In the genomic region with DNA sequence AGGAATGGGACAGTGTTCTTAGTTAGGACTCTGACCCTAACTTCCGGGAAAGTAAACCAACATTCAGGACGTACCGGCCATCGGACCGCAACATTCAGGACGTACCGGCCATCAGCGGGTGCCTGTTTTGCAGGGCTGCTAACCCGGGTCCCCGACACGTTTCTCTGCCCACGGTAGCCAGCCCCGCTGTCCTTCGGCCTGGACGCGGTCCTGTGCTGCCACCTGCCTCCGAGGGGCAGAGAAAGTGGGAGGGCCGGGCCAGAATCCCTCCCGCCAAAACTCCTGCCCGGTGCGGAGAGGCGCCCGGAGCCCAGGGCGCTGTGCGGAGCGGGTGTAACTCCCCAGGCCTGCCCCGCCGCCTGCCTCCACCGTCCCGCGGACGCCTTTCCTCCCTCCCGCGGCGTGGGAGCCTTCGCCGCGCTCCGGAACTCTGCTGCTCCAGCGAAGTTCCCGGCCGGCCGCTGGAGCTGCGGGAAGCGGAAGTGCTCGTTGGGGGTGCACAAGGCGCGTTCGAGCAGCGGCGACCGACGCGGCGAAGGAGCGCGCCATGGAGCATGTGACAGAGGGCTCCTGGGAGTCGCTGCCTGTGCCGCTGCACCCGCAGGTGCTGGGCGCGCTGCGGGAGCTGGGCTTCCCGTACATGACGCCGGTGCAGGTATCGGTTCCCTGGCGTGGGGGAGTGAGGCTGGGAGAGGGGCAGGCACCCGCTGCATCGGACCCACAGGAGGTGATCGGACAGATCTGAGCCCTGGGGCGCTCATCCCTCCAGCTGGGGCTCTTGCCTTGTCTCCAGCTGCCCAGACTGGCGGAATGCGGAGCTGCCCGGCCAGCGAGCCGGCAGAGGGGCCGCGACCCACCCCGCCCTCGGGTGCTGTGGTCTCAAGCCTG, we compare ENCODE assay signal across 8 cellular contexts. TPM values are rescaled to one million over a fixed set of nuclear protein-coding genes. Genes with fewer than 3 reads are reported as not detected.
DNase-seq lines count a peak whose midpoint lies in the region; ATAC-seq lines count a peak whose summit lies in the region.

A gene with protein sequence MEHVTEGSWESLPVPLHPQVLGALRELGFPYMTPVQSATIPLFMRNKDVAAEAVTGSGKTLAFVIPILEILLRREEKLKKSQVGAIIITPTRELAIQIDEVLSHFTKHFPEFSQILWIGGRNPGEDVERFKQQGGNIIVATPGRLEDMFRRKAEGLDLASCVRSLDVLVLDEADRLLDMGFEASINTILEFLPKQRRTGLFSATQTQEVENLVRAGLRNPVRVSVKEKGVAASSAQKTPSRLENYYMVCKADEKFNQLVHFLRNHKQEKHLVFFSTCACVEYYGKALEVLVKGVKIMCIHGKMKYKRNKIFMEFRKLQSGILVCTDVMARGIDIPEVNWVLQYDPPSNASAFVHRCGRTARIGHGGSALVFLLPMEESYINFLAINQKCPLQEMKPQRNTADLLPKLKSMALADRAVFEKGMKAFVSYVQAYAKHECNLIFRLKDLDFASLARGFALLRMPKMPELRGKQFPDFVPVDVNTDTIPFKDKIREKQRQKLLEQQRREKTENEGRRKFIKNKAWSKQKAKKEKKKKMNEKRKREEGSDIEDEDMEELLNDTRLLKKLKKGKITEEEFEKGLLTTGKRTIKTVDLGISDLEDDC (plus strand): TSS at position 498 of the 888 bp plus-strand sequence. CDS start 50 bp downstream, at position 548.

- CTCF ChIA-PET in activated CD4-positive, alpha-beta memory T cell treated with anti-CD3 and anti-CD28 coated beads, Interleukin-2, amount 10 ng/mL, durations not matched to agents 7 days and 5 days (lab: Charles Lee): interaction anchor here (0.9 to 2.2 kb wide), 8 partner anchors 11 to 364 kb away, joined by 3 to 11 read pairs (median 4); a partner anchor contains a TSS

- H3K27me3 ChIP-seq in ectodermal cell (ENCODE audit: control insufficient read depth, insufficient read depth, low read length, poor library complexity, severe bottlenecking): no peaks in the 10 kb centered on the region

- H3K27ac ChIP-seq in ectodermal cell (ENCODE audit: insufficient read depth, low read depth, low read length, poor library complexity, severe bottlenecking): peak within 1 kb of the TSS; percentile 73

- peak within 1 kb of the TSS; percentile 94 for H3K4me3 ChIP-seq in ectodermal cell (ENCODE audit: insufficient read depth, low read depth, low read length)

- no peaks in the 10 kb centered on the region for H3K9me3 ChIP-seq in ectodermal cell (ENCODE audit: control insufficient read depth, low read length)

- H3K27me3 Mint-ChIP-seq in activated CD4-positive, alpha-beta memory T cell treated with anti-CD3 and anti-CD28 coated beads, Interleukin-2, amount 10 ng/mL, durations not matched to agents 7 days and 5 days: no peaks in the 10 kb centered on the region

- peaks cover 48% of the 10 kb centered on the region for H3K36me3 Mint-ChIP-seq in activated CD4-positive, alpha-beta memory T cell treated with anti-CD3 and anti-CD28 coated beads, Interleukin-2, amount 10 ng/mL, durations not matched to agents 7 days and 5 days (ENCODE audit: low read depth)

- peaks cover 47% of the 10 kb centered on the region for H3K4me1 Mint-ChIP-seq in activated CD4-positive, alpha-beta memory T cell treated with anti-CD3 and anti-CD28 coated beads, Interleukin-2, amount 10 ng/mL, durations not matched to agents 7 days and 5 days

- peak within 1 kb of the TSS; percentile 86 for H3K4me3 Mint-ChIP-seq in activated CD4-positive, alpha-beta memory T cell treated with anti-CD3 and anti-CD28 coated beads, Interleukin-2, amount 10 ng/mL, durations not matched to agents 7 days and 5 days

- POLR2A ChIA-PET in activated CD4-positive, alpha-beta memory T cell treated with anti-CD3 and anti-CD28 coated beads, Interleukin-2, amount 10 ng/mL, durations not matched to agents 7 days and 5 days (lab: Charles Lee): interaction anchor here (0.6 to 4.0 kb wide), 27 partner anchors 10 to 1357 kb away, joined by 3 to 35 read pairs (median 5); a partner anchor contains a TSS

- H3K36me3 ChIP-seq in ectodermal cell (ENCODE audit: control insufficient read depth, insufficient read depth, low read length): peaks cover 23% of the 10 kb centered on the region

- H3K4me1 ChIP-seq in ectodermal cell (ENCODE audit: control insufficient read depth, insufficient read depth, low read length): peaks cover 6% of the 10 kb centered on the region

- DNase-seq in C1 segment of cervical spinal cord (lab: John Stamatoyannopoulos, UW) (peak; percentile 47 to 90 (median 80)), GM19238 (ENCODE audit: insufficient read length, low spot score) (peak; percentile 77), NCI-H748 (lab: John Stamatoyannopoulos, UW; ENCODE audit: unreplicated experiment) (peak; percentile 88), lung microvascular endothelial cell (ENCODE audit: low read depth in 2 of 2) (peak; percentile 88 to 93)
- DNase-seq in activated CD4-positive, alpha-beta memory T cell treated with anti-CD3 and anti-CD28 coated beads, Interleukin-2, amount 10 ng/mL, durations not matched to agents 7 days and 5 days: peak; percentile 88
- DNase-seq in stimulated activated CD4-positive, alpha-beta T cell treated with anti-CD3 and anti-CD28 coated beads, TNF-alpha, amount 100 ng/mL, for 48 hours (ENCODE audit: low read depth in 3 of 3): peak; percentile 71 to 77 (median 75)

- no peaks in the 10 kb centered on the region for H3K9me3 Mint-ChIP-seq in activated CD4-positive, alpha-beta memory T cell treated with anti-CD3 and anti-CD28 coated beads, Interleukin-2, amount 10 ng/mL, durations not matched to agents 7 days and 5 days

- ATAC-seq in HG03439 (IDR thresholded peaks at IDR 0.05; ENCODE audit: unreplicated experiment): peak; percentile 84

- 1% methylated on average over 81 of the region's 81 CpGs for WGBS in ectodermal cell, 2 experiments

- H3K27ac Mint-ChIP-seq in activated CD4-positive, alpha-beta memory T cell treated with anti-CD3 and anti-CD28 coated beads, Interleukin-2, amount 10 ng/mL, durations not matched to agents 7 days and 5 days: peak within 1 kb of the TSS; percentile 87

RNA-seq across cellular contexts. Expression of the gene that starts here (rescaled TPM):
- 10 to 100 TPM; 26.8 to 26.9 TPM for total RNA-seq in activated CD4-positive, alpha-beta memory T cell treated with anti-CD3 and anti-CD28 coated beads, Interleukin-2, amount 10 ng/mL, durations not matched to agents 7 days and 5 days
- 35.6 TPM for polyA plus RNA-seq in ectodermal cell (2013, experiment 1 of 4)
- polyA plus RNA-seq in ectodermal cell (2013, experiment 2 of 4): 35.3 TPM
- 28.8 TPM for polyA plus RNA-seq in ectodermal cell (2013, experiment 3 of 4)
- 27.0 TPM for polyA plus RNA-seq in ectodermal cell (2013, experiment 4 of 4)
- total RNA-seq in lung microvascular endothelial cell: 6.5 and 10.5 TPM in 2 replicates

Comparison
In these comparisons a context has a peak if more than half of its experiments do, and no peak if none do; other contexts are left out.
1. Peak in every context shown above with its lines: DNase-seq, ATAC-seq, H3K4me3 ChIP-seq and H3K27ac ChIP-seq.